ENCODE assay signal across 10 cellular contexts in genomic region chr2:36486546-36487044, GRCh38.
A peak's percentile ranks its signal among the peaks of the same experiment; 100 is the strongest.
DNase-seq lines count a peak whose midpoint lies in the region; ATAC-seq, FAIRE-seq and TF ChIP-seq lines count a peak whose summit lies in the region.
"Had no signal": no experiment of that assay in that cellular context is flagged by ENCODE, and none has a peak within 500 bp of the region (broad histone marks: within the 10 kb centered on the region; RNA-seq: fewer than 3 reads in every experiment).

No MANE protein-coding gene starts in this region.

- peak; percentile 76 for DNase-seq in Caki2 (ENCODE audit: low read depth)
- peak; percentile 31 for DNase-seq in fibroblast of the conjunctiva (ENCODE audit: low read depth)
- no peak for DNase-seq in pancreas
- no peak for DNase-seq in HEK293T (ENCODE audit: extremely low spot score)
- DNase-seq: activated effector memory CD4-positive, alpha-beta T cell treated with anti-CD3 and anti-CD28 coated beads, Interleukin-2, amount 50 U/mL, for 16 hours; stimulated activated CD8-positive, alpha-beta memory T cell treated with anti-CD3 and anti-CD28 coated beads, Interleukin-4, amount 100 ng/mL, for 48 hours had no signal

- peak; percentile 34 for FAIRE-seq in pancreas (lab: Jason Lieb, UNC)

- peaks cover 3 to 20% (median 14%) of the 10 kb centered on the region in 3 donors for H3K4me1 ChIP-seq in pancreas

- CTCF ChIA-PET in HEK293T (lab: Yijun Ruan, JAX) = interaction anchor here (1.2 kb wide), 1 partner anchor 27 kb away, joined by 5 read pairs; no protein-coding TSS in a partner anchor

- 61 to 64% methylated on average over 1 of the region's 1 CpG for WGBS in pancreas, 2 donors

- no peaks in the 10 kb centered on the region for H3K27me3 ChIP-seq in pancreas

- no peak for TF ChIP-seq CTCF in pancreas (IDR thresholded peaks at IDR 0.05)

- H3K4me3 ChIP-seq in pancreas = no peak overlapping the region

- in situ Hi-C loops in Caki2 (cut with HindIII; ENCODE audit: low pct_unique_long_range_greater_than_20kb, low sequenced_read_pairs) = no loop called here

- H3K36me3 ChIP-seq in pancreas = no peaks in the 10 kb centered on the region

- no peaks in the 10 kb centered on the region for H3K9me3 ChIP-seq in pancreas

- peak overlapping the region in 2 of 4 donors; percentile 30 for H3K27ac ChIP-seq in pancreas

- POLR2A ChIA-PET in HEK293T (lab: Yijun Ruan, JAX) = no interaction called here

- peak; percentile 56 for ATAC-seq in SK-N-SH treated with all-trans-retinoic acid at 6 μM for 48 hours
- peak; percentile 48 to 69 (median 56) for ATAC-seq in pancreas
- ATAC-seq in HG02840 (IDR thresholded peaks at IDR 0.05; ENCODE audit: low FRiP score, unreplicated experiment) = no peak
- ATAC-seq in HG02973 (IDR thresholded peaks at IDR 0.05; ENCODE audit: unreplicated experiment) = no peak
- no peak for ATAC-seq in HG03196 (IDR thresholded peaks at IDR 0.05; ENCODE audit: unreplicated experiment)

- intact Hi-C loops in pancreas (cut with DNase I) = no loop called here

TF ChIP-seq in SK-N-SH treated with all-trans-retinoic acid at 6 μM for 48 hours, 23 proteins besides CTCF, POLR2A, EP300 and RAD21 (continues in another document):
- TF ChIP-seq GLIS3 (CRISPR knock-in tag; IDR thresholded peaks at IDR 0.05) = peak; percentile 72
- no peak for TF ChIP-seq ZC3H10 (CRISPR knock-in tag; IDR thresholded peaks at IDR 0.05)
- TF ChIP-seq PPARA (CRISPR knock-in tag; IDR thresholded peaks at IDR 0.05; ENCODE audit: borderline replicate concordance) = no peak
- TF ChIP-seq ZNF565 (CRISPR knock-in tag; conservative IDR thresholded peaks at IDR 0.05; ENCODE audit: low read depth) = no peak
- no peak for TF ChIP-seq ZNF8 (CRISPR knock-in tag; IDR thresholded peaks at IDR 0.05)
- TF ChIP-seq SNAI2 (CRISPR knock-in tag; IDR thresholded peaks at IDR 0.05) = peak; percentile 58; the same call in 1 of the 2 replicates
- TF ChIP-seq OSR1 (CRISPR knock-in tag; IDR thresholded peaks at IDR 0.05) = no peak
- peak; percentile 96 for TF ChIP-seq CSRNP3 (CRISPR knock-in tag; IDR thresholded peaks at IDR 0.05)
- TF ChIP-seq ZFP3 (CRISPR knock-in tag; IDR thresholded peaks at IDR 0.05) = peak; percentile 76
- no peak for TF ChIP-seq ARNTL (CRISPR knock-in tag; IDR thresholded peaks at IDR 0.05; ENCODE audit: borderline replicate concordance, low read depth)
- no peak for TF ChIP-seq ZNF70 (CRISPR knock-in tag; IDR thresholded peaks at IDR 0.05)
- no peak for TF ChIP-seq ZFP30 (CRISPR knock-in tag; IDR thresholded peaks at IDR 0.05)
- TF ChIP-seq TCF4 (CRISPR knock-in tag; IDR thresholded peaks at IDR 0.05; ENCODE audit: borderline replicate concordance) = peak; percentile 63; the same call in 1 of the 2 replicates
- peak; percentile 97 for TF ChIP-seq CREB5 (CRISPR knock-in tag; IDR thresholded peaks at IDR 0.05; ENCODE audit: low read depth)

TF ChIP-seq in HEK293T, 16 proteins besides CTCF, POLR2A, EP300 and RAD21:
- TF ChIP-seq FOXK2 (IDR thresholded peaks at IDR 0.05) (no peak), BHLHE40 (IDR thresholded peaks at IDR 0.05; ENCODE audit: borderline replicate concordance) (no peak), L3MBTL2 (conservative IDR thresholded peaks at IDR 0.05) (no peak), TARDBP (IDR thresholded peaks at IDR 0.05) (no peak), ZNF384 (IDR thresholded peaks at IDR 0.05) (no peak), FOXM1 (IDR thresholded peaks at IDR 0.05; ENCODE audit: borderline replicate concordance) (no peak)

Comparison
In these comparisons a context has a peak if more than half of its experiments do, and no peak if none do; other contexts are left out.
1. DNase-seq: peak in Caki2 (single experiment) and fibroblast of the conjunctiva (single experiment); none in pancreas (0 of 6) and HEK293T (single experiment).
2. ATAC-seq: peak in SK-N-SH treated with all-trans-retinoic acid at 6 μM for 48 hours (single experiment) and pancreas (4 of 4); none in HG02840 (single experiment), HG02973 (single experiment) and HG03196 (single experiment).